ENCODE assay signal across 1 cellular context in the genomic region with DNA sequence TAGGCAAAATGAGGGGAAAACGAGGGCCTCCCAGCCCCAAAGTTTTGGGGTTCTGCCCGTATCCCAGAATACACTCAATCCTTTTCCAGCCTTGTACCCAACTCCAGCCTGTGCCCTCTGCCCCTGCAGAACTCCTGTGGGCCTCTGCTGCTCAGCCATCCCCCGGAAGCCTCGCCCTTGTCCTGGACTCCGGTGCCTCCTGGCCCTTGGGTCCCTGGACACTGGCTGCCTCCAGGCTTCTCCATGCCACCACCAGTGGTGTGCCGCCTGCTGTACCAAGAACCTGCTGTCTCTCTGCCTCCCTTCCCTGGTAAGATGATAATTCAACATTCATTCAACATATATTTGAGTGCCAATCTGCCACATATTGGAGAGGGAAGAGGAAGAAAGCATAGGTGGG.
TF ChIP-seq lines count a peak whose summit lies in the region.

No MANE protein-coding gene starts in this region.

TF ChIP-seq in SK-N-SH, 30 proteins besides CTCF, POLR2A, EP300 and RAD21:
- TF ChIP-seq, protein P1, sequence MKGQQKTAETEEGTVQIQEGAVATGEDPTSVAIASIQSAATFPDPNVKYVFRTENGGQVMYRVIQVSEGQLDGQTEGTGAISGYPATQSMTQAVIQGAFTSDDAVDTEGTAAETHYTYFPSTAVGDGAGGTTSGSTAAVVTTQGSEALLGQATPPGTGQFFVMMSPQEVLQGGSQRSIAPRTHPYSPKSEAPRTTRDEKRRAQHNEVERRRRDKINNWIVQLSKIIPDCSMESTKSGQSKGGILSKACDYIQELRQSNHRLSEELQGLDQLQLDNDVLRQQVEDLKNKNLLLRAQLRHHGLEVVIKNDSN (IDR thresholded peaks at IDR 0.05; ENCODE audit: borderline replicate concordance, low read depth) = no peak
- TF ChIP-seq ELF1 (IDR thresholded peaks at IDR 0.05) (no peak), GABPA (IDR thresholded peaks at IDR 0.05; ENCODE audit: low read depth) (no peak), POLR2AphosphoS5 (IDR thresholded peaks at IDR 0.05; ENCODE audit: low read depth, low read length) (no peak), MEF2A (IDR thresholded peaks at IDR 0.05; ENCODE audit: borderline replicate concordance, low read depth) (no peak), NRF1 (IDR thresholded peaks at IDR 0.05; ENCODE audit: low read depth, low read length) (no peak), RFX5 (IDR thresholded peaks at IDR 0.05; ENCODE audit: low read length) (no peak)
- TF ChIP-seq, protein P2, sequence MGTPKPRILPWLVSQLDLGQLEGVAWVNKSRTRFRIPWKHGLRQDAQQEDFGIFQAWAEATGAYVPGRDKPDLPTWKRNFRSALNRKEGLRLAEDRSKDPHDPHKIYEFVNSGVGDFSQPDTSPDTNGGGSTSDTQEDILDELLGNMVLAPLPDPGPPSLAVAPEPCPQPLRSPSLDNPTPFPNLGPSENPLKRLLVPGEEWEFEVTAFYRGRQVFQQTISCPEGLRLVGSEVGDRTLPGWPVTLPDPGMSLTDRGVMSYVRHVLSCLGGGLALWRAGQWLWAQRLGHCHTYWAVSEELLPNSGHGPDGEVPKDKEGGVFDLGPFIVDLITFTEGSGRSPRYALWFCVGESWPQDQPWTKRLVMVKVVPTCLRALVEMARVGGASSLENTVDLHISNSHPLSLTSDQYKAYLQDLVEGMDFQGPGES (IDR thresholded peaks at IDR 0.05; ENCODE audit: low read depth, low read length) = no peak
